ENCODE assay signal across 2 cellular contexts in genomic region chr20:49935746-49936152, GRCh38.
TF ChIP-seq lines count a peak whose summit lies in the region.

No MANE protein-coding gene starts in this region.

TF ChIP-seq in SK-N-SH, 30 proteins besides CTCF, POLR2A, EP300 and RAD21 (continued from another document):
- TF ChIP-seq USF2 (IDR thresholded peaks at IDR 0.05; ENCODE audit: borderline replicate concordance, low read depth, low read length) (no peak), RFX5 (IDR thresholded peaks at IDR 0.05; ENCODE audit: low read length) (no peak), SMC3 (IDR thresholded peaks at IDR 0.05; ENCODE audit: low read depth, low read length) (no peak)
- TF ChIP-seq, protein P1, sequence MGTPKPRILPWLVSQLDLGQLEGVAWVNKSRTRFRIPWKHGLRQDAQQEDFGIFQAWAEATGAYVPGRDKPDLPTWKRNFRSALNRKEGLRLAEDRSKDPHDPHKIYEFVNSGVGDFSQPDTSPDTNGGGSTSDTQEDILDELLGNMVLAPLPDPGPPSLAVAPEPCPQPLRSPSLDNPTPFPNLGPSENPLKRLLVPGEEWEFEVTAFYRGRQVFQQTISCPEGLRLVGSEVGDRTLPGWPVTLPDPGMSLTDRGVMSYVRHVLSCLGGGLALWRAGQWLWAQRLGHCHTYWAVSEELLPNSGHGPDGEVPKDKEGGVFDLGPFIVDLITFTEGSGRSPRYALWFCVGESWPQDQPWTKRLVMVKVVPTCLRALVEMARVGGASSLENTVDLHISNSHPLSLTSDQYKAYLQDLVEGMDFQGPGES (IDR thresholded peaks at IDR 0.05; ENCODE audit: low read depth, low read length) = no peak

TF ChIP-seq in SK-N-SH treated with all-trans-retinoic acid at 6 μM for 48 hours, 23 proteins besides CTCF, POLR2A, EP300 and RAD21 (continued from another document):
- TF ChIP-seq POU6F1 (CRISPR knock-in tag; IDR thresholded peaks at IDR 0.05; ENCODE audit: borderline replicate concordance, low read depth) = no peak
